ENCODE assay signal across 1 cellular context in the genomic region with DNA sequence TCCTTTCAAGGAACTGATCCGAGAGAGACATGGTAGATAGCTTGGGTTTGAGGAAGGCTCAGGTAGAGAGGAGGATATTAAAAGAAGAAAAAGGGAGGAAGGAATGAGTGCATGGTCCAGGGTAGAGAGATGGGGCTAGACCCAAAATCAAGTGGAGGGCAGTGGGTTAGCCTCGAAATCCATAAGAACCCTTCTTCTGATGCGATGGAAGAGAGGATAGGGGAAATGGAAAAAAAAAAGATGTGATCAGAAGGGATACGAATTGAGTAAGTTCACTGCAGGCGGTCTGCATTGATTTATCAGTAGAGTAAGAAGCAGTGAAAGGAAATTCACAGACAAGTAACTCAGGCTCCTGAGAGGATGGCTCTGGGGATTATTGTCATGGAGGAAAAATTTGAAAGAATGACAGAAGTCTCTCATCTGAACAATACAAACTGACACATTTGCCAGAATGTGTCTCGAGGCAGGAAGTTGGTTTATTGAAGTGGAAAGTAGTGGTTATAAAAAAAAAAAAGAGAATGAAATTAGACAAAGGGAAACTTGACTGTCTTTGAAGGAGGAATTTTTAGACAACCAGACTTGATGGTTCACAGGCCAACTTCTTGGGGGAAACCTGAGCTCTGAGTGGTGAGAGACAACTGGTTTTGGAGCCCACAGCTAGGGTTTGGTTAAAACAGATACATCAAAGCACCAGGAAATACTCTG.
TF ChIP-seq lines count a peak whose summit lies in the region.

No MANE protein-coding gene starts in this region.

TF ChIP-seq in GM12878, 131 proteins besides CTCF, POLR2A, EP300 and RAD21 (continued from another document and continues in another):
- TF ChIP-seq ZBTB33 (IDR thresholded peaks at IDR 0.05) (no peak), ZBED1 (IDR thresholded peaks at IDR 0.05; ENCODE audit: borderline replicate concordance) (0 out of 2 replicates have a peak, but pooled peaks have one; percentile 29), JUNB (IDR thresholded peaks at IDR 0.05) (peak; percentile 37), ZBTB11 (CRISPR knock-in tag; IDR thresholded peaks at IDR 0.05) (no peak), IRF5 (IDR thresholded peaks at IDR 0.05; ENCODE audit: borderline replicate concordance) (no peak), FOXK2 (IDR thresholded peaks at IDR 0.05) (no peak), ZBTB40 (IDR thresholded peaks at IDR 0.05; ENCODE audit: borderline replicate concordance) (no peak), MYB (IDR thresholded peaks at IDR 0.05; ENCODE audit: borderline replicate concordance, low read depth, low read length) (no peak), SUZ12 (IDR thresholded peaks at IDR 0.05; ENCODE audit: unreplicated experiment) (no peak), HDAC2 (IDR thresholded peaks at IDR 0.05) (no peak), ATF2 (IDR thresholded peaks at IDR 0.05; ENCODE audit: low read length) (peak; percentile 77), BMI1 (IDR thresholded peaks at IDR 0.05; ENCODE audit: borderline replicate concordance) (no peak), BRCA1 (IDR thresholded peaks at IDR 0.05; ENCODE audit: low read depth, low read length) (no peak), GATAD2B (conservative IDR thresholded peaks at IDR 0.05; ENCODE audit: low read depth) (no peak), CHD2 (IDR thresholded peaks at IDR 0.05; ENCODE audit: borderline replicate concordance, low read depth, low read length) (no peak), SIX5 (IDR thresholded peaks at IDR 0.05; ENCODE audit: low read depth, low read length, severe bottlenecking) (no peak), E2F4 (IDR thresholded peaks at IDR 0.05; ENCODE audit: low read depth, low read length) (no peak)
- TF ChIP-seq, protein P1, sequence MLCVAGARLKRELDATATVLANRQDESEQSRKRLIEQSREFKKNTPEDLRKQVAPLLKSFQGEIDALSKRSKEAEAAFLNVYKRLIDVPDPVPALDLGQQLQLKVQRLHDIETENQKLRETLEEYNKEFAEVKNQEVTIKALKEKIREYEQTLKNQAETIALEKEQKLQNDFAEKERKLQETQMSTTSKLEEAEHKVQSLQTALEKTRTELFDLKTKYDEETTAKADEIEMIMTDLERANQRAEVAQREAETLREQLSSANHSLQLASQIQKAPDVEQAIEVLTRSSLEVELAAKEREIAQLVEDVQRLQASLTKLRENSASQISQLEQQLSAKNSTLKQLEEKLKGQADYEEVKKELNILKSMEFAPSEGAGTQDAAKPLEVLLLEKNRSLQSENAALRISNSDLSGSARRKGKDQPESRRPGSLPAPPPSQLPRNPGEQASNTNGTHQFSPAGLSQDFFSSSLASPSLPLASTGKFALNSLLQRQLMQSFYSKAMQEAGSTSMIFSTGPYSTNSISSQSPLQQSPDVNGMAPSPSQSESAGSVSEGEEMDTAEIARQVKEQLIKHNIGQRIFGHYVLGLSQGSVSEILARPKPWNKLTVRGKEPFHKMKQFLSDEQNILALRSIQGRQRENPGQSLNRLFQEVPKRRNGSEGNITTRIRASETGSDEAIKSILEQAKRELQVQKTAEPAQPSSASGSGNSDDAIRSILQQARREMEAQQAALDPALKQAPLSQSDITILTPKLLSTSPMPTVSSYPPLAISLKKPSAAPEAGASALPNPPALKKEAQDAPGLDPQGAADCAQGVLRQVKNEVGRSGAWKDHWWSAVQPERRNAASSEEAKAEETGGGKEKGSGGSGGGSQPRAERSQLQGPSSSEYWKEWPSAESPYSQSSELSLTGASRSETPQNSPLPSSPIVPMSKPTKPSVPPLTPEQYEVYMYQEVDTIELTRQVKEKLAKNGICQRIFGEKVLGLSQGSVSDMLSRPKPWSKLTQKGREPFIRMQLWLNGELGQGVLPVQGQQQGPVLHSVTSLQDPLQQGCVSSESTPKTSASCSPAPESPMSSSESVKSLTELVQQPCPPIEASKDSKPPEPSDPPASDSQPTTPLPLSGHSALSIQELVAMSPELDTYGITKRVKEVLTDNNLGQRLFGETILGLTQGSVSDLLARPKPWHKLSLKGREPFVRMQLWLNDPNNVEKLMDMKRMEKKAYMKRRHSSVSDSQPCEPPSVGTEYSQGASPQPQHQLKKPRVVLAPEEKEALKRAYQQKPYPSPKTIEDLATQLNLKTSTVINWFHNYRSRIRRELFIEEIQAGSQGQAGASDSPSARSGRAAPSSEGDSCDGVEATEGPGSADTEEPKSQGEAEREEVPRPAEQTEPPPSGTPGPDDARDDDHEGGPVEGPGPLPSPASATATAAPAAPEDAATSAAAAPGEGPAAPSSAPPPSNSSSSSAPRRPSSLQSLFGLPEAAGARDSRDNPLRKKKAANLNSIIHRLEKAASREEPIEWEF (IDR thresholded peaks at IDR 0.05; ENCODE audit: insufficient replicate concordance, low read depth, low read length) = no peak
- TF ChIP-seq, protein P2, sequence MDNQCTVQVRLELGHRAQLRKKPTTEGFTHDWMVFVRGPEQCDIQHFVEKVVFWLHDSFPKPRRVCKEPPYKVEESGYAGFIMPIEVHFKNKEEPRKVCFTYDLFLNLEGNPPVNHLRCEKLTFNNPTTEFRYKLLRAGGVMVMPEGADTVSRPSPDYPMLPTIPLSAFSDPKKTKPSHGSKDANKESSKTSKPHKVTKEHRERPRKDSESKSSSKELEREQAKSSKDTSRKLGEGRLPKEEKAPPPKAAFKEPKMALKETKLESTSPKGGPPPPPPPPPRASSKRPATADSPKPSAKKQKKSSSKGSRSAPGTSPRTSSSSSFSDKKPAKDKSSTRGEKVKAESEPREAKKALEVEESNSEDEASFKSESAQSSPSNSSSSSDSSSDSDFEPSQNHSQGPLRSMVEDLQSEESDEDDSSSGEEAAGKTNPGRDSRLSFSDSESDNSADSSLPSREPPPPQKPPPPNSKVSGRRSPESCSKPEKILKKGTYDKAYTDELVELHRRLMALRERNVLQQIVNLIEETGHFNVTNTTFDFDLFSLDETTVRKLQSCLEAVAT (IDR thresholded peaks at IDR 0.05) = 0 out of 2 replicates have a peak, but pooled peaks have one; percentile 40
- TF ChIP-seq, protein P3, sequence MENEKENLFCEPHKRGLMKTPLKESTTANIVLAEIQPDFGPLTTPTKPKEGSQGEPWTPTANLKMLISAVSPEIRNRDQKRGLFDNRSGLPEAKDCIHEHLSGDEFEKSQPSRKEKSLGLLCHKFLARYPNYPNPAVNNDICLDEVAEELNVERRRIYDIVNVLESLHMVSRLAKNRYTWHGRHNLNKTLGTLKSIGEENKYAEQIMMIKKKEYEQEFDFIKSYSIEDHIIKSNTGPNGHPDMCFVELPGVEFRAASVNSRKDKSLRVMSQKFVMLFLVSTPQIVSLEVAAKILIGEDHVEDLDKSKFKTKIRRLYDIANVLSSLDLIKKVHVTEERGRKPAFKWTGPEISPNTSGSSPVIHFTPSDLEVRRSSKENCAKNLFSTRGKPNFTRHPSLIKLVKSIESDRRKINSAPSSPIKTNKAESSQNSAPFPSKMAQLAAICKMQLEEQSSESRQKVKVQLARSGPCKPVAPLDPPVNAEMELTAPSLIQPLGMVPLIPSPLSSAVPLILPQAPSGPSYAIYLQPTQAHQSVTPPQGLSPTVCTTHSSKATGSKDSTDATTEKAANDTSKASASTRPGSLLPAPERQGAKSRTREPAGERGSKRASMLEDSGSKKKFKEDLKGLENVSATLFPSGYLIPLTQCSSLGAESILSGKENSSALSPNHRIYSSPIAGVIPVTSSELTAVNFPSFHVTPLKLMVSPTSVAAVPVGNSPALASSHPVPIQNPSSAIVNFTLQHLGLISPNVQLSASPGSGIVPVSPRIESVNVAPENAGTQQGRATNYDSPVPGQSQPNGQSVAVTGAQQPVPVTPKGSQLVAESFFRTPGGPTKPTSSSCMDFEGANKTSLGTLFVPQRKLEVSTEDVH (IDR thresholded peaks at IDR 0.05; ENCODE audit: low read depth, partially characterized antibody) = no peak
